In the genomic region with DNA sequence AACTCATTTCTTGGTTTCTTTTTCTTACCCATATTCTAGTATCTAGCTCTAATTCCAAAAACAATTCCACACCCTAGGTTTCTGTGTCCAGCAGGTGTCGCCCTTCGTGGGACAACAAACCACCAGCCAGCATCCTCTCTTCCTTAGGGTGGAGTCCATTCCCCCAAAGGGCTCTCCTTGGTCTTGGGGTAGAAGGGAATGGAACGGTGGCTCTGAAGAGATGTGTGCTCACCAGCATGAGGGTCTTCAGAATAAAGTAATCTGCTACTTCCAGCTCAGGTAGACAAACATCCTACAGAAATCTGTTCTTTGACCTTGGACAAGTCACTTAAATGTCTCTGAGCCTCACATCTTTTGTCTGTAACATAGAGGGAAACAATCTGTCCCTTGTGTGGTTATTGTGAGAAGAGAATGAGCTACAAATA, we compare ENCODE assay signal across 8 cellular contexts.
A peak's percentile ranks its signal among the peaks of the same experiment; 100 is the strongest.
DNase-seq lines count a peak whose midpoint lies in the region; ATAC-seq lines count a peak whose summit lies in the region.

No MANE protein-coding gene starts in this region.

- no peak overlapping the region for H3K4me3 Mint-ChIP-seq in central memory CD8-positive, alpha-beta T cell

- no peaks in the 10 kb centered on the region for H3K27me3 Mint-ChIP-seq in central memory CD8-positive, alpha-beta T cell

- no peaks in the 10 kb centered on the region for H3K9me3 Mint-ChIP-seq in central memory CD8-positive, alpha-beta T cell

- peaks cover 14% of the 10 kb centered on the region for H3K36me3 Mint-ChIP-seq in central memory CD8-positive, alpha-beta T cell (ENCODE audit: insufficient read depth)

- peak; percentile 37 for DNase-seq in NCI-H510A treated with DMSO at 0.1 percent for 48 hours (lab: John Stamatoyannopoulos, UW)
- DNase-seq in NCI-H510A (lab: John Stamatoyannopoulos, UW) = no peak
- DNase-seq in NCI-H2196 (lab: John Stamatoyannopoulos, UW; ENCODE audit: unreplicated experiment) = peak; percentile 66
- DNase-seq in central memory CD8-positive, alpha-beta T cell (ENCODE audit: low spot score in 2 of 2) = peak; percentile 57 to 64
- peak; percentile 12 for DNase-seq in kidney glomerular epithelial cell (lab: John Stamatoyannopoulos, UW)
- DNase-seq in stimulated activated CD4-positive, alpha-beta T cell treated with anti-CD3 and anti-CD28 coated beads, Interleukin-2, amount 100 ng/mL, for 4 hours (ENCODE audit: low read depth) = peak; percentile 69
- no peak for DNase-seq in NCI-H1048 (lab: John Stamatoyannopoulos, UW)

- H3K27ac Mint-ChIP-seq in central memory CD8-positive, alpha-beta T cell (ENCODE audit: low read depth) = no peak overlapping the region

- peaks cover 16% of the 10 kb centered on the region for H3K4me1 Mint-ChIP-seq in central memory CD8-positive, alpha-beta T cell

- ATAC-seq in activated CD4-positive, CD25-positive, alpha-beta regulatory T cell treated with anti-CD3 and anti-CD28 coated beads, Interleukin-2, amount 50 U/mL, for 24 hours = peak; percentile 55 to 56
- no peak for ATAC-seq in central memory CD8-positive, alpha-beta T cell (replicated peaks; ENCODE audit: extremely low read depth, poor library complexity, severe bottlenecking)

Comparison
In these comparisons a context has a peak if more than half of its experiments do, and no peak if none do; other contexts are left out.
1. DNase-seq: peak in NCI-H510A treated with DMSO at 0.1 percent for 48 hours (single experiment), NCI-H2196 (single experiment), central memory CD8-positive, alpha-beta T cell (2 of 2), kidney glomerular epithelial cell (single experiment) and stimulated activated CD4-positive, alpha-beta T cell treated with anti-CD3 and anti-CD28 coated beads, Interleukin-2, amount 100 ng/mL, for 4 hours (single experiment); none in NCI-H510A (single experiment) and NCI-H1048 (single experiment).